In genomic region chr21:46323710-46324389, GRCh38 we compare ENCODE assay signal across 8 cellular contexts. TPM values are rescaled to one million over a fixed set of nuclear protein-coding genes. Genes with fewer than 3 reads are reported as not detected.
DNase-seq lines count a peak whose midpoint lies in the region; ATAC-seq, FAIRE-seq and TF ChIP-seq lines count a peak whose summit lies in the region.

TSS of gene C21orf58 (minus strand) at chr21:46323870. CDS start at chr21:46322738, 1,132 bp downstream.
A gene with protein sequence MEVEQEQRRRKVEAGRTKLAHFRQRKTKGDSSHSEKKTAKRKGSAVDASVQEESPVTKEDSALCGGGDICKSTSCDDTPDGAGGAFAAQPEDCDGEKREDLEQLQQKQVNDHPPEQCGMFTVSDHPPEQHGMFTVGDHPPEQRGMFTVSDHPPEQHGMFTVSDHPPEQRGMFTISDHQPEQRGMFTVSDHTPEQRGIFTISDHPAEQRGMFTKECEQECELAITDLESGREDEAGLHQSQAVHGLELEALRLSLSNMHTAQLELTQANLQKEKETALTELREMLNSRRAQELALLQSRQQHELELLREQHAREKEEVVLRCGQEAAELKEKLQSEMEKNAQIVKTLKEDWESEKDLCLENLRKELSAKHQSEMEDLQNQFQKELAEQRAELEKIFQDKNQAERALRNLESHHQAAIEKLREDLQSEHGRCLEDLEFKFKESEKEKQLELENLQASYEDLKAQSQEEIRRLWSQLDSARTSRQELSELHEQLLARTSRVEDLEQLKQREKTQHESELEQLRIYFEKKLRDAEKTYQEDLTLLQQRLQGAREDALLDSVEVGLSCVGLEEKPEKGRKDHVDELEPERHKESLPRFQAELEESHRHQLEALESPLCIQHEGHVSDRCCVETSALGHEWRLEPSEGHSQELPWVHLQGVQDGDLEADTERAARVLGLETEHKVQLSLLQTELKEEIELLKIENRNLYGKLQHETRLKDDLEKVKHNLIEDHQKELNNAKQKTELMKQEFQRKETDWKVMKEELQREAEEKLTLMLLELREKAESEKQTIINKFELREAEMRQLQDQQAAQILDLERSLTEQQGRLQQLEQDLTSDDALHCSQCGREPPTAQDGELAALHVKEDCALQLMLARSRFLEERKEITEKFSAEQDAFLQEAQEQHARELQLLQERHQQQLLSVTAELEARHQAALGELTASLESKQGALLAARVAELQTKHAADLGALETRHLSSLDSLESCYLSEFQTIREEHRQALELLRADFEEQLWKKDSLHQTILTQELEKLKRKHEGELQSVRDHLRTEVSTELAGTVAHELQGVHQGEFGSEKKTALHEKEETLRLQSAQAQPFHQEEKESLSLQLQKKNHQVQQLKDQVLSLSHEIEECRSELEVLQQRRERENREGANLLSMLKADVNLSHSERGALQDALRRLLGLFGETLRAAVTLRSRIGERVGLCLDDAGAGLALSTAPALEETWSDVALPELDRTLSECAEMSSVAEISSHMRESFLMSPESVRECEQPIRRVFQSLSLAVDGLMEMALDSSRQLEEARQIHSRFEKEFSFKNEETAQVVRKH (N-terminal part only) (plus strand): TSS chr21:46324156. CDS start chr21:46324229, 73 bp downstream.

- H3K4me1 ChIP-seq in OCI-LY1 (ENCODE audit: insufficient read depth, low read length, severe bottlenecking) = peaks cover 37% of the 10 kb centered on the region
- H3K4me1 ChIP-seq in endothelial cell of umbilical vein (ENCODE audit: control insufficient read depth, extremely low read depth, insufficient read depth, low read length) = peaks cover 29% of the 10 kb centered on the region

- H3K27ac Mint-ChIP-seq in mesothelial cell of epicardium = peak within 1 kb of the TSS; percentile 99

- intact Hi-C loops in endothelial cell of umbilical vein (cut with micrococcal nuclease) = loop anchor here (1.0 to 5.0 kb wide), 5 partner anchors 38 to 353 kb away; partner anchors contain the start of genes LSS and YBEY

- POLR2A ChIA-PET in endothelial cell of umbilical vein (lab: Charles Lee) = interaction anchor here (1.4 kb wide), 1 partner anchor 39 kb away, joined by 3 read pairs; the partner anchor contains the start of gene MCM3AP

- H3K4me2 ChIP-seq in OCI-LY1 (ENCODE audit: low read length) (peak within 1 kb of the TSS; percentile 80), endothelial cell of umbilical vein (ENCODE audit: insufficient read depth, low read length) (peak within 1 kb of the TSS; percentile 93)

- H3K9me1 ChIP-seq in endothelial cell of umbilical vein (replicated peaks; ENCODE audit: control insufficient read depth, extremely low read depth, insufficient read depth, low read length) = no peaks in the 10 kb centered on the region

- FAIRE-seq in D721Med (lab: Jason Lieb, UNC) (no peak), endothelial cell of umbilical vein (lab: Jason Lieb, UNC) (peak; percentile 97)

- peak; percentile 84 for TF ChIP-seq POLR2A in endothelial cell of umbilical vein (IDR thresholded peaks at IDR 0.05; ENCODE audit: low read depth, low read length)

- H3K36me3 Mint-ChIP-seq in mesothelial cell of epicardium = peaks cover 9% of the 10 kb centered on the region

- H3K79me2 ChIP-seq in OCI-LY1 (ENCODE audit: insufficient read depth, low read length) (peaks cover 48% of the 10 kb centered on the region), endothelial cell of umbilical vein (ENCODE audit: control insufficient read depth, insufficient read depth, low read length) (peaks cover 57% of the 10 kb centered on the region)

- H2AFZ ChIP-seq in OCI-LY1 (ENCODE audit: low read length) = no peak within 1 kb of the TSS
- peak within 1 kb of the TSS; percentile 56 for H2AFZ ChIP-seq in endothelial cell of umbilical vein (ENCODE audit: low read depth, low read length)

- no peaks in the 10 kb centered on the region for H3K27me3 Mint-ChIP-seq in mesothelial cell of epicardium (ENCODE audit: low read depth)

- H3K4me3 Mint-ChIP-seq in mesothelial cell of epicardium = peak within 1 kb of the TSS; percentile 94

- no TSS peak for BruUV-seq in endothelial cell of umbilical vein (replicated peaks; lab: Mats Ljungman, UMichigan)

- H3K27ac ChIP-seq in OCI-LY1 (ENCODE audit: low read depth, low read length, poor library complexity, severe bottlenecking) (peak within 1 kb of the TSS; percentile 92), endothelial cell of umbilical vein (ENCODE audit: insufficient read depth, low read depth, low read length) (peak within 1 kb of the TSS; percentile 84)

- H3F3A ChIP-seq in OCI-LY1 (ENCODE audit: insufficient read depth, low read length) = no peaks in the 10 kb centered on the region

- H3K9ac ChIP-seq in OCI-LY1 (ENCODE audit: low read length) = peak within 1 kb of the TSS; percentile 98
- H3K9ac ChIP-seq in endothelial cell of umbilical vein (replicated peaks; ENCODE audit: extremely low read depth, insufficient read depth, low read length) = peak within 1 kb of the TSS; percentile 90

- peaks cover 32% of the 10 kb centered on the region for H3K4me1 Mint-ChIP-seq in mesothelial cell of epicardium

- DNase-seq in D721Med (ENCODE audit: insufficient read length, low spot score) = peak; percentile 95
- peak; percentile 98 for DNase-seq in HuH-7 (ENCODE audit: low spot score)
- DNase-seq in activated CD8-positive, alpha-beta memory T cell treated with anti-CD3 and anti-CD28 coated beads, Interleukin-2, amount 50 U/mL, for 24 hours (ENCODE audit: extremely low read depth) = peak; percentile 91
- DNase-seq in endothelial cell of umbilical vein (ENCODE audit: low read depth, low spot score) = peak; percentile 98
- DNase-seq in mesothelial cell of epicardium (ENCODE audit: low spot score in 2 of 2, unreplicated experiment in 2 of 2) = peak; percentile 97
- peak; percentile 93 to 97 for DNase-seq in stimulated activated CD8-positive, alpha-beta memory T cell treated with anti-CD3 and anti-CD28 coated beads, Interleukin-15, amount 100 ng/mL, for 4 hours (ENCODE audit: low read depth in 2 of 2)

- dilution Hi-C loops in endothelial cell of umbilical vein (cut with MboI; ENCODE audit: extremely low pct_ligation_motif_present, low sequenced_read_pairs) = no loop called here

- TF ChIP-seq CTCF in D721Med (IDR thresholded peaks at IDR 0.05; ENCODE audit: insufficient read depth, missing control alignments) (no peak), OCI-LY1 (IDR thresholded peaks at IDR 0.05; ENCODE audit: low read length) (no peak), endothelial cell of umbilical vein (IDR thresholded peaks at IDR 0.05; ENCODE audit: extremely low read depth in 1 of 2, insufficient read depth in 1 of 2, low read depth in 1 of 2, low read length in 2 of 2) (no peak), mesothelial cell of epicardium (IDR thresholded peaks at IDR 0.05; ENCODE audit: unreplicated experiment) (no peak)

- H3K36me3 ChIP-seq in OCI-LY1 (ENCODE audit: insufficient read depth, low read length) = peaks cover 40% of the 10 kb centered on the region
- peaks cover 0 to 2% of the 10 kb centered on the region in 2 experiments for H3K36me3 ChIP-seq in endothelial cell of umbilical vein (ENCODE audit: control insufficient read depth in 2 of 2, extremely low read depth in 1 of 2, insufficient read depth in 2 of 2, low read length in 2 of 2)

- H3K9me2 ChIP-seq in OCI-LY1 (ENCODE audit: low read depth, low read length) = no peaks in the 10 kb centered on the region

- H4K20me1 ChIP-seq in OCI-LY1 (ENCODE audit: insufficient read depth, low read length) (no peaks in the 10 kb centered on the region), endothelial cell of umbilical vein (replicated peaks; ENCODE audit: control insufficient read depth, extremely low read depth, insufficient read depth, low read length) (no peaks in the 10 kb centered on the region)

- CTCF ChIA-PET in endothelial cell of umbilical vein (lab: Charles Lee) = interaction anchor here (1.0 to 1.8 kb wide), 4 partner anchors 11 to 180 kb away, joined by 3 to 7 read pairs (median 4); partner anchors contain the start of gene YBEY

- H3K9me3 Mint-ChIP-seq in mesothelial cell of epicardium = no peaks in the 10 kb centered on the region

- H3K9me3 ChIP-seq in OCI-LY1 (ENCODE audit: low read length) = no peaks in the 10 kb centered on the region
- no peaks in the 10 kb centered on the region for H3K9me3 ChIP-seq in endothelial cell of umbilical vein (replicated peaks; ENCODE audit: control insufficient read depth, insufficient read depth, low read length)

- H3K4me3 ChIP-seq in OCI-LY1 (ENCODE audit: low read depth, low read length, poor library complexity, severe bottlenecking) = peak within 1 kb of the TSS; percentile 79
- H3K4me3 ChIP-seq in endothelial cell of umbilical vein (replicated peaks in 1 of 3; ENCODE audit: insufficient read depth in 1 of 3, low read depth in 1 of 3, low read length in 3 of 3) = peak within 1 kb of the TSS; percentile 69 to 99 (median 86)

- ATAC-seq in GM21526 (IDR thresholded peaks at IDR 0.05; ENCODE audit: low FRiP score, unreplicated experiment) = peak; percentile 72

- H3K27me3 ChIP-seq in OCI-LY1 (ENCODE audit: insufficient read depth, low read length) = no peaks in the 10 kb centered on the region
- H3K27me3 ChIP-seq in endothelial cell of umbilical vein (ENCODE audit: control insufficient read depth in 2 of 2, insufficient read depth in 2 of 2, low read length in 2 of 2) = no peaks in the 10 kb centered on the region

TF ChIP-seq in endothelial cell of umbilical vein, 7 proteins besides CTCF, POLR2A, EP300 and RAD21:
- peak; percentile 76 for TF ChIP-seq POLR2AphosphoS5 (IDR thresholded peaks at IDR 0.05; ENCODE audit: insufficient read depth, low read depth, low read length)
- TF ChIP-seq GATA2 (IDR thresholded peaks at IDR 0.05; ENCODE audit: insufficient read depth, insufficient read length, low read depth, low read length) = no peak

RNA-seq across cellular contexts. Expression of gene C21orf58, which starts in this region (rescaled TPM):
- total RNA-seq in endothelial cell of umbilical vein (19.3 and 24.3 TPM in 2 replicates), mesothelial cell of epicardium (20.0 to 20.7 TPM (median 20.7 TPM) in 3 replicates)
- 6.0 and 7.4 TPM in 2 replicates for polyA plus RNA-seq in endothelial cell of umbilical vein
- 4.5 and 5.7 TPM in 2 replicates for polyA plus RNA-seq in endothelial cell of umbilical vein (2011; cell fraction: cytosol; rRNA removed)
- polyA plus RNA-seq in endothelial cell of umbilical vein (2011; cell fraction: nucleus; rRNA removed) = 33.4 and 39.1 TPM in 2 replicates
- 2.1 and 3.8 TPM in 2 replicates for polyA plus RNA-seq in endothelial cell of umbilical vein (2012)
- 7.3 and 8.3 TPM in 2 replicates for polyA minus RNA-seq in endothelial cell of umbilical vein
- polyA minus RNA-seq in endothelial cell of umbilical vein (2011; cell fraction: cytosol; rRNA and poly(A)+ RNA removed) = 16.8 TPM
- 14.3 and 20.3 TPM in 2 replicates for polyA minus RNA-seq in endothelial cell of umbilical vein (2011; cell fraction: nucleus; rRNA and poly(A)+ RNA removed)

RNA-seq across cellular contexts. Expression of the second gene that starts in this region (rescaled TPM):
- 38.5 and 49.5 TPM in 2 replicates for total RNA-seq in endothelial cell of umbilical vein
- 9.5 and 9.6 TPM in 2 replicates for polyA plus RNA-seq in endothelial cell of umbilical vein
- polyA plus RNA-seq in endothelial cell of umbilical vein (2011; cell fraction: cytosol; rRNA removed) = 11.7 and 13.9 TPM in 2 replicates
- polyA plus RNA-seq in endothelial cell of umbilical vein (2011; cell fraction: nucleus; rRNA removed) = 71.0 and 95.6 TPM in 2 replicates
- polyA plus RNA-seq in endothelial cell of umbilical vein (2012) = 13.5 and 18.4 TPM in 2 replicates
- 44.0 and 55.1 TPM in 2 replicates for polyA minus RNA-seq in endothelial cell of umbilical vein
- polyA minus RNA-seq in endothelial cell of umbilical vein (2011; cell fraction: cytosol; rRNA and poly(A)+ RNA removed) = 16.3 TPM
- polyA minus RNA-seq in endothelial cell of umbilical vein (2011; cell fraction: nucleus; rRNA and poly(A)+ RNA removed) = 33.8 and 34.3 TPM in 2 replicates
- total RNA-seq in mesothelial cell of epicardium = 32.6 to 42.4 TPM (median 41.8 TPM) in 3 replicates

Comparison
In these comparisons a context has a peak if more than half of its experiments do, and no peak if none do; other contexts are left out.
1. Peak in every context shown above with its lines: DNase-seq, ATAC-seq, H3K4me3 ChIP-seq and H3K27ac ChIP-seq.